ENCODE assay signal across 1 cellular context in genomic region chr4:185396724-185397402, GRCh38.
TF ChIP-seq lines count a peak whose summit lies in the region.

A gene with protein sequence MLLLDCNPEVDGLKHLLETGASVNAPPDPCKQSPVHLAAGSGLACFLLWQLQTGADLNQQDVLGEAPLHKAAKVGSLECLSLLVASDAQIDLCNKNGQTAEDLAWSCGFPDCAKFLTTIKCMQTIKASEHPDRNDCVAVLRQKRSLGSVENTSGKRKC (plus strand): TSS chr4:185396841. CDS start chr4:185396924, 83 bp downstream.

TF ChIP-seq in HepG2, 621 proteins besides CTCF, POLR2A, EP300 and RAD21 (continued from another document and continues in another):
- TF ChIP-seq, protein P1, sequence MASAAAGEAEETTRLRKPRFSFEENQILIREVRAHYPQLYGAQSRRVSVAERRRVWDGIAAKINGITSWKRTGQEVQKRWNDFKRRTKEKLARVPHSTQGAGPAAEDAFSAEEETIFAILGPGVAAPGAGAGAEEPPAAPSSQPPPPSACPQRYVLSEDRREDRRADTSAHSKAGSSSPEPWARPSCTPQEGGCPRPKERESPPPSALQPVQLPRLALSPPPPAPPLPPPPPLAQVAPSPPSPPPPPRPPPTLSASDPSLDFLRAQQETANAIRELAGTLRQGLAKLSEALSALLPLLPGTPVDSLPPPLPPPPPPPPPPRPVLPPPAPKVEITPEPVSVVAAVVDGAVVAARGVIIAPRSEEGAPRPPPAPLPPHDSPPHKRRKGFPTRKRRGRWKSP (CRISPR knock-in tag; IDR thresholded peaks at IDR 0.05) = 0 out of 2 replicates have a peak, but pooled peaks have one; percentile 34
- TF ChIP-seq ONECUT2 (CRISPR knock-in tag; IDR thresholded peaks at IDR 0.05) (0 out of 2 replicates have a peak, but pooled peaks have one; percentile 39), IKZF1 (IDR thresholded peaks at IDR 0.05) (no peak), ZNF367 (CRISPR knock-in tag; IDR thresholded peaks at IDR 0.05; ENCODE audit: borderline replicate concordance) (peak; percentile 86; the same call in 1 of the 2 replicates), MXI1 (IDR thresholded peaks at IDR 0.05; ENCODE audit: borderline replicate concordance, low read depth, low read length) (0 out of 3 replicates have a peak, but pooled peaks have one; percentile 15), SATB2 (CRISPR knock-in tag; IDR thresholded peaks at IDR 0.05) (no peak), NFKB2 (CRISPR knock-in tag; IDR thresholded peaks at IDR 0.05; ENCODE audit: borderline replicate concordance) (no peak), PAX8 (CRISPR knock-in tag; IDR thresholded peaks at IDR 0.05; ENCODE audit: borderline replicate concordance) (0 out of 2 replicates have a peak, but pooled peaks have one; percentile 22), ZNF335 (CRISPR knock-in tag; IDR thresholded peaks at IDR 0.05) (peak; percentile 54; the same call in 1 of the 2 replicates), DR1 (CRISPR knock-in tag; IDR thresholded peaks at IDR 0.05) (peak; percentile 40; the same call in 1 of the 2 replicates), ZNF644 (CRISPR knock-in tag; IDR thresholded peaks at IDR 0.05; ENCODE audit: low read depth) (no peak), RELA (CRISPR knock-in tag; IDR thresholded peaks at IDR 0.05) (no peak), MTF2 (CRISPR knock-in tag; IDR thresholded peaks at IDR 0.05; ENCODE audit: borderline replicate concordance) (0 out of 2 replicates have a peak, but pooled peaks have one; percentile 25), AHDC1 (CRISPR knock-in tag; IDR thresholded peaks at IDR 0.05; ENCODE audit: borderline replicate concordance) (peak; percentile 56; the same call in 1 of the 2 replicates), ZNF276 (CRISPR knock-in tag; IDR thresholded peaks at IDR 0.05; ENCODE audit: low read depth) (no peak), TRIM24 (CRISPR knock-in tag; IDR thresholded peaks at IDR 0.05) (no peak), PCBP1 (IDR thresholded peaks at IDR 0.05; ENCODE audit: borderline replicate concordance, low read depth, low read length) (no peak), GATAD2A (CRISPR knock-in tag; IDR thresholded peaks at IDR 0.05) (0 out of 2 replicates have a peak, but pooled peaks have one; percentile 4), PRDM10 (CRISPR knock-in tag; IDR thresholded peaks at IDR 0.05; ENCODE audit: low read depth) (0 out of 2 replicates have a peak, but pooled peaks have one; percentile 12), ZNF513 (CRISPR knock-in tag; conservative IDR thresholded peaks at IDR 0.05) (0 out of 2 replicates have a peak, but pooled peaks have one; percentile 78)
- TF ChIP-seq, protein P2, sequence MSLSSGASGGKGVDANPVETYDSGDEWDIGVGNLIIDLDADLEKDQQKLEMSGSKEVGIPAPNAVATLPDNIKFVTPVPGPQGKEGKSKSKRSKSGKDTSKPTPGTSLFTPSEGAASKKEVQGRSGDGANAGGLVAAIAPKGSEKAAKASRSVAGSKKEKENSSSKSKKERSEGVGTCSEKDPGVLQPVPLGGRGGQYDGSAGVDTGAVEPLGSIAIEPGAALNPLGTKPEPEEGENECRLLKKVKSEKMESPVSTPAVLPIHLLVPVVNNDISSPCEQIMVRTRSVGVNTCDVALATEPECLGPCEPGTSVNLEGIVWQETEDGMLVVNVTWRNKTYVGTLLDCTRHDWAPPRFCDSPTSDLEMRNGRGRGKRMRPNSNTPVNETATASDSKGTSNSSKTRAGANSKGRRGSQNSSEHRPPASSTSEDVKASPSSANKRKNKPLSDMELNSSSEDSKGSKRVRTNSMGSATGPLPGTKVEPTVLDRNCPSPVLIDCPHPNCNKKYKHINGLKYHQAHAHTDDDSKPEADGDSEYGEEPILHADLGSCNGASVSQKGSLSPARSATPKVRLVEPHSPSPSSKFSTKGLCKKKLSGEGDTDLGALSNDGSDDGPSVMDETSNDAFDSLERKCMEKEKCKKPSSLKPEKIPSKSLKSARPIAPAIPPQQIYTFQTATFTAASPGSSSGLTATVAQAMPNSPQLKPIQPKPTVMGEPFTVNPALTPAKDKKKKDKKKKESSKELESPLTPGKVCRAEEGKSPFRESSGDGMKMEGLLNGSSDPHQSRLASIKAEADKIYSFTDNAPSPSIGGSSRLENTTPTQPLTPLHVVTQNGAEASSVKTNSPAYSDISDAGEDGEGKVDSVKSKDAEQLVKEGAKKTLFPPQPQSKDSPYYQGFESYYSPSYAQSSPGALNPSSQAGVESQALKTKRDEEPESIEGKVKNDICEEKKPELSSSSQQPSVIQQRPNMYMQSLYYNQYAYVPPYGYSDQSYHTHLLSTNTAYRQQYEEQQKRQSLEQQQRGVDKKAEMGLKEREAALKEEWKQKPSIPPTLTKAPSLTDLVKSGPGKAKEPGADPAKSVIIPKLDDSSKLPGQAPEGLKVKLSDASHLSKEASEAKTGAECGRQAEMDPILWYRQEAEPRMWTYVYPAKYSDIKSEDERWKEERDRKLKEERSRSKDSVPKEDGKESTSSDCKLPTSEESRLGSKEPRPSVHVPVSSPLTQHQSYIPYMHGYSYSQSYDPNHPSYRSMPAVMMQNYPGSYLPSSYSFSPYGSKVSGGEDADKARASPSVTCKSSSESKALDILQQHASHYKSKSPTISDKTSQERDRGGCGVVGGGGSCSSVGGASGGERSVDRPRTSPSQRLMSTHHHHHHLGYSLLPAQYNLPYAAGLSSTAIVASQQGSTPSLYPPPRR (CRISPR knock-in tag; IDR thresholded peaks at IDR 0.05; ENCODE audit: borderline replicate concordance) = peak; percentile 13; the same call in 1 of the 2 replicates
- TF ChIP-seq, protein P3, sequence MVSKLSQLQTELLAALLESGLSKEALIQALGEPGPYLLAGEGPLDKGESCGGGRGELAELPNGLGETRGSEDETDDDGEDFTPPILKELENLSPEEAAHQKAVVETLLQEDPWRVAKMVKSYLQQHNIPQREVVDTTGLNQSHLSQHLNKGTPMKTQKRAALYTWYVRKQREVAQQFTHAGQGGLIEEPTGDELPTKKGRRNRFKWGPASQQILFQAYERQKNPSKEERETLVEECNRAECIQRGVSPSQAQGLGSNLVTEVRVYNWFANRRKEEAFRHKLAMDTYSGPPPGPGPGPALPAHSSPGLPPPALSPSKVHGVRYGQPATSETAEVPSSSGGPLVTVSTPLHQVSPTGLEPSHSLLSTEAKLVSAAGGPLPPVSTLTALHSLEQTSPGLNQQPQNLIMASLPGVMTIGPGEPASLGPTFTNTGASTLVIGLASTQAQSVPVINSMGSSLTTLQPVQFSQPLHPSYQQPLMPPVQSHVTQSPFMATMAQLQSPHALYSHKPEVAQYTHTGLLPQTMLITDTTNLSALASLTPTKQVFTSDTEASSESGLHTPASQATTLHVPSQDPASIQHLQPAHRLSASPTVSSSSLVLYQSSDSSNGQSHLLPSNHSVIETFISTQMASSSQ (IDR thresholded peaks at IDR 0.05; ENCODE audit: low read depth) = no peak
- TF ChIP-seq, protein P3 (CRISPR knock-in tag; IDR thresholded peaks at IDR 0.05; ENCODE audit: borderline replicate concordance) = no peak
- TF ChIP-seq, protein P4, sequence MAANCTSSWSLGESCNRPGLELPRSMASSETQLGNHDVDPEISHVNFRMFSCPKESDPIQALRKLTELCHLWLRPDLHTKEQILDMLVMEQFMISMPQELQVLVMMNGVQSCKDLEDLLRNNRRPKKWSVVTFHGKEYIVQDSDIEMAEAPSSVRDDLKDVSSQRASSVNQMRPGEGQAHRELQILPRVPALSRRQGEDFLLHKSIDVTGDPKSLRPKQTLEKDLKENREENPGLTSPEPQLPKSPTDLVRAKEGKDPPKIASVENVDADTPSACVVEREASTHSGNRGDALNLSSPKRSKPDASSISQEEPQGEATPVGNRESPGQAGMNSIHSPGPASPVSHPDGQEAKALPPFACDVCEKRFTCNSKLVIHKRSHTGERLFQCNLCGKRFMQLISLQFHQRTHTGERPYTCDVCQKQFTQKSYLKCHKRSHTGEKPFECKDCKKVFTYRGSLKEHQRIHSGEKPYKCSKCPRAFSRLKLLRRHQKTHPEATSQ (CRISPR knock-in tag; IDR thresholded peaks at IDR 0.05; ENCODE audit: borderline replicate concordance) = no peak
